ENCODE assay signal across 10 cellular contexts in genomic region chr12:46608431-46609280, GRCh38.
DNase-seq lines count a peak whose midpoint lies in the region; ATAC-seq and TF ChIP-seq lines count a peak whose summit lies in the region.
"Had no signal": no experiment of that assay in that cellular context is flagged by ENCODE, and none has a peak within 500 bp of the region (broad histone marks: within the 10 kb centered on the region; RNA-seq: fewer than 3 reads in every experiment).

No MANE protein-coding gene starts in this region.

- H3K27ac ChIP-seq in left lung = peak overlapping the region in 1 of 2 donors; percentile 60
- H3K27ac ChIP-seq in transverse colon = peak overlapping the region; percentile 15 to 41 (median 34)
- H3K27ac ChIP-seq in right atrium auricular region = peak overlapping the region in 1 of 2 donors; percentile 24
- H3K27ac ChIP-seq: PC-9 had no signal

- CTCF ChIA-PET in activated naive CD4-positive, alpha-beta T cell treated with anti-CD3 and anti-CD28 coated beads, Interleukin-2, amount 10 ng/mL, durations not matched to agents 7 days and 5 days (lab: Charles Lee) = interaction anchor here (0.9 kb wide), 1 partner anchor 52 kb away, joined by 3 read pairs; no protein-coding TSS in a partner anchor

- TF ChIP-seq EP300 in transverse colon (IDR thresholded peaks at IDR 0.05; ENCODE audit: low read depth) = no peak

- DNase-seq in activated naive CD4-positive, alpha-beta T cell treated with anti-CD3 and anti-CD28 coated beads, Interleukin-2, amount 10 ng/mL, durations not matched to agents 7 days and 5 days = no peak
- no peak for DNase-seq in activated naive CD4-positive, alpha-beta T cell treated with Interleukin-2 at 50 U/mL for 16 hours
- DNase-seq in adipocyte (ENCODE audit: low read depth) (peak; percentile 70), left lung (no peak), transverse colon (no peak), UCSD-AML1 (lab: John Stamatoyannopoulos, UW; ENCODE audit: unreplicated experiment) (no peak), right atrium auricular region (ENCODE audit: low spot score) (no peak)
- DNase-seq: KG1, PC-9 had no signal

- H3K4me1 ChIP-seq in adipocyte (ENCODE audit: control insufficient read depth, insufficient read depth, low read length) (peaks cover 23% of the 10 kb centered on the region), left lung (peaks cover 0 to 3% of the 10 kb centered on the region in 2 donors), transverse colon (peaks cover 0 to 10% (median 0%) of the 10 kb centered on the region in 4 donors), right atrium auricular region (peaks cover 0 to 7% of the 10 kb centered on the region in 2 donors)

- H3K27me3 Mint-ChIP-seq in activated naive CD4-positive, alpha-beta T cell treated with anti-CD3 and anti-CD28 coated beads, Interleukin-2, amount 10 ng/mL, durations not matched to agents 7 days and 5 days = peaks cover 6% of the 10 kb centered on the region

- in situ Hi-C loops in transverse colon (cut with MboI; ENCODE audit: low pct_ligation_motif_present in 1 of 4, low pct_unique_long_range_greater_than_20kb in 1 of 4, low sequenced_read_pairs in 3 of 4) = no loop called here

- H3K27me3 ChIP-seq in adipocyte (replicated peaks; ENCODE audit: control insufficient read depth, insufficient read depth, low read length) = no peaks in the 10 kb centered on the region
- H3K27me3 ChIP-seq in left lung = no peaks in the 10 kb centered on the region
- no peaks in the 10 kb centered on the region for H3K27me3 ChIP-seq in transverse colon
- no peaks in the 10 kb centered on the region for H3K27me3 ChIP-seq in right atrium auricular region

- no peak for TF ChIP-seq POLR2A in transverse colon (IDR thresholded peaks at IDR 0.05)

- H3K9me3 ChIP-seq in adipocyte (ENCODE audit: control insufficient read depth, low read length) (no peaks in the 10 kb centered on the region), left lung (no peaks in the 10 kb centered on the region), transverse colon (no peaks in the 10 kb centered on the region), right atrium auricular region (no peaks in the 10 kb centered on the region)

- no peak for TF ChIP-seq CTCF in left lung (IDR thresholded peaks at IDR 0.05)
- TF ChIP-seq CTCF in transverse colon (IDR thresholded peaks at IDR 0.05) = no peak
- TF ChIP-seq CTCF in right atrium auricular region (IDR thresholded peaks at IDR 0.05) = no peak

- WGBS in transverse colon (ENCODE audit: low coverage in 1 of 2), 2 donors = 77% methylated on average over 2 of the region's 2 CpGs; no CpG with 5 or more reads in 1 of the 2 donors

- H3K4me3 Mint-ChIP-seq in activated naive CD4-positive, alpha-beta T cell treated with anti-CD3 and anti-CD28 coated beads, Interleukin-2, amount 10 ng/mL, durations not matched to agents 7 days and 5 days = peak overlapping the region; percentile 17

- H3K36me3 ChIP-seq in adipocyte (ENCODE audit: control insufficient read depth, insufficient read depth, low read length, severe bottlenecking) = peaks cover 2% of the 10 kb centered on the region
- no peaks in the 10 kb centered on the region for H3K36me3 ChIP-seq in left lung
- H3K36me3 ChIP-seq in transverse colon = no peaks in the 10 kb centered on the region
- no peaks in the 10 kb centered on the region for H3K36me3 ChIP-seq in right atrium auricular region

- H3K9me3 Mint-ChIP-seq in activated naive CD4-positive, alpha-beta T cell treated with anti-CD3 and anti-CD28 coated beads, Interleukin-2, amount 10 ng/mL, durations not matched to agents 7 days and 5 days = peaks cover 34% of the 10 kb centered on the region

- peak overlapping the region; percentile 86 for H3K27ac Mint-ChIP-seq in activated naive CD4-positive, alpha-beta T cell treated with anti-CD3 and anti-CD28 coated beads, Interleukin-2, amount 10 ng/mL, durations not matched to agents 7 days and 5 days

- H3K4me3 ChIP-seq in adipocyte (ENCODE audit: low read length) (peak overlapping the region; percentile 1), left lung (no peak overlapping the region), transverse colon (no peak overlapping the region), right atrium auricular region (no peak overlapping the region)
- H3K4me3 ChIP-seq: PC-9 had no signal

- intact Hi-C loops in left lung (cut with DNase I) (no loop called here), transverse colon (cut with DNase I; ENCODE audit: low total_unique reads) (no loop called here)

- peak overlapping the region; percentile 67 for H3K9ac ChIP-seq in adipocyte (ENCODE audit: low read length)

- peak; percentile 23 for ATAC-seq in left lung
- no peak for ATAC-seq in GM21529 (IDR thresholded peaks at IDR 0.05; ENCODE audit: unreplicated experiment)

- H3K4me1 Mint-ChIP-seq in activated naive CD4-positive, alpha-beta T cell treated with anti-CD3 and anti-CD28 coated beads, Interleukin-2, amount 10 ng/mL, durations not matched to agents 7 days and 5 days = peaks cover 27% of the 10 kb centered on the region

- peaks cover 36% of the 10 kb centered on the region for H3K36me3 Mint-ChIP-seq in activated naive CD4-positive, alpha-beta T cell treated with anti-CD3 and anti-CD28 coated beads, Interleukin-2, amount 10 ng/mL, durations not matched to agents 7 days and 5 days
